ENCODE assay signal across 1 cellular context in the genomic region with DNA sequence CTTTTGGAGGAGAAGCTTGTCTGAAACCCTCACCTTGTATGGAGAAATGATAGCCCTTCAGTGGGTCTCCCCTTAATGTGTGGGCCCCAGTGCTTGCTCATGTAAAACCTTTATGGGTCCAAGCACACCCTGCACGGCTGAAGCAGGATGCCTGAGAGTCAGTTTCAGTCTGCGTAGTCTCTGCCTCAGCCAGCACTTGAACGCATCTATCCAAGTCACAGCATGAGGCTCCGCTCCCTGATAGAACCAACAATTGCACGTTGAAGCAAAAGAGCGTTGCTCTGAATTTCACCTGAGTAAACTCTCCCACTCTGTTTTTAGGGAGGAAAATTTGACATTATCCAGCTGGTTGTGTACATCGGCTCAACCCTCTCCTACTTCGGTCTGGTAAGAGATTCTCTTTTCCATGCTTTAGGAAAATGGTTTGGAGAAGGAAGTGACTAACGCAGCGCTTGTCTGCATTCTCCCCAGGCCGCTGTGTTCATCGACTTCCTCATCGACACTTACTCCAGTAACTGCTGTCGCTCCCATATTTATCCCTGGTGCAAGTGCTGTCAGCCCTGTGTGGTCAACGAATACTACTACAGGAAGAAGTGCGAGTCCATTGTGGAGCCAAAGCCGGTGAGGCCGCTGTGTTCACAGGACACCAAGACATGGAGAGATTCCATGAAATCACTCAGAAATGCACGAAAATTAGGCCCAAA.
TF ChIP-seq lines count a peak whose summit lies in the region.

No MANE protein-coding gene starts in this region.

TF ChIP-seq in GM23338, 12 proteins besides CTCF, POLR2A, EP300 and RAD21 (continued from another document):
- TF ChIP-seq, protein P1, sequence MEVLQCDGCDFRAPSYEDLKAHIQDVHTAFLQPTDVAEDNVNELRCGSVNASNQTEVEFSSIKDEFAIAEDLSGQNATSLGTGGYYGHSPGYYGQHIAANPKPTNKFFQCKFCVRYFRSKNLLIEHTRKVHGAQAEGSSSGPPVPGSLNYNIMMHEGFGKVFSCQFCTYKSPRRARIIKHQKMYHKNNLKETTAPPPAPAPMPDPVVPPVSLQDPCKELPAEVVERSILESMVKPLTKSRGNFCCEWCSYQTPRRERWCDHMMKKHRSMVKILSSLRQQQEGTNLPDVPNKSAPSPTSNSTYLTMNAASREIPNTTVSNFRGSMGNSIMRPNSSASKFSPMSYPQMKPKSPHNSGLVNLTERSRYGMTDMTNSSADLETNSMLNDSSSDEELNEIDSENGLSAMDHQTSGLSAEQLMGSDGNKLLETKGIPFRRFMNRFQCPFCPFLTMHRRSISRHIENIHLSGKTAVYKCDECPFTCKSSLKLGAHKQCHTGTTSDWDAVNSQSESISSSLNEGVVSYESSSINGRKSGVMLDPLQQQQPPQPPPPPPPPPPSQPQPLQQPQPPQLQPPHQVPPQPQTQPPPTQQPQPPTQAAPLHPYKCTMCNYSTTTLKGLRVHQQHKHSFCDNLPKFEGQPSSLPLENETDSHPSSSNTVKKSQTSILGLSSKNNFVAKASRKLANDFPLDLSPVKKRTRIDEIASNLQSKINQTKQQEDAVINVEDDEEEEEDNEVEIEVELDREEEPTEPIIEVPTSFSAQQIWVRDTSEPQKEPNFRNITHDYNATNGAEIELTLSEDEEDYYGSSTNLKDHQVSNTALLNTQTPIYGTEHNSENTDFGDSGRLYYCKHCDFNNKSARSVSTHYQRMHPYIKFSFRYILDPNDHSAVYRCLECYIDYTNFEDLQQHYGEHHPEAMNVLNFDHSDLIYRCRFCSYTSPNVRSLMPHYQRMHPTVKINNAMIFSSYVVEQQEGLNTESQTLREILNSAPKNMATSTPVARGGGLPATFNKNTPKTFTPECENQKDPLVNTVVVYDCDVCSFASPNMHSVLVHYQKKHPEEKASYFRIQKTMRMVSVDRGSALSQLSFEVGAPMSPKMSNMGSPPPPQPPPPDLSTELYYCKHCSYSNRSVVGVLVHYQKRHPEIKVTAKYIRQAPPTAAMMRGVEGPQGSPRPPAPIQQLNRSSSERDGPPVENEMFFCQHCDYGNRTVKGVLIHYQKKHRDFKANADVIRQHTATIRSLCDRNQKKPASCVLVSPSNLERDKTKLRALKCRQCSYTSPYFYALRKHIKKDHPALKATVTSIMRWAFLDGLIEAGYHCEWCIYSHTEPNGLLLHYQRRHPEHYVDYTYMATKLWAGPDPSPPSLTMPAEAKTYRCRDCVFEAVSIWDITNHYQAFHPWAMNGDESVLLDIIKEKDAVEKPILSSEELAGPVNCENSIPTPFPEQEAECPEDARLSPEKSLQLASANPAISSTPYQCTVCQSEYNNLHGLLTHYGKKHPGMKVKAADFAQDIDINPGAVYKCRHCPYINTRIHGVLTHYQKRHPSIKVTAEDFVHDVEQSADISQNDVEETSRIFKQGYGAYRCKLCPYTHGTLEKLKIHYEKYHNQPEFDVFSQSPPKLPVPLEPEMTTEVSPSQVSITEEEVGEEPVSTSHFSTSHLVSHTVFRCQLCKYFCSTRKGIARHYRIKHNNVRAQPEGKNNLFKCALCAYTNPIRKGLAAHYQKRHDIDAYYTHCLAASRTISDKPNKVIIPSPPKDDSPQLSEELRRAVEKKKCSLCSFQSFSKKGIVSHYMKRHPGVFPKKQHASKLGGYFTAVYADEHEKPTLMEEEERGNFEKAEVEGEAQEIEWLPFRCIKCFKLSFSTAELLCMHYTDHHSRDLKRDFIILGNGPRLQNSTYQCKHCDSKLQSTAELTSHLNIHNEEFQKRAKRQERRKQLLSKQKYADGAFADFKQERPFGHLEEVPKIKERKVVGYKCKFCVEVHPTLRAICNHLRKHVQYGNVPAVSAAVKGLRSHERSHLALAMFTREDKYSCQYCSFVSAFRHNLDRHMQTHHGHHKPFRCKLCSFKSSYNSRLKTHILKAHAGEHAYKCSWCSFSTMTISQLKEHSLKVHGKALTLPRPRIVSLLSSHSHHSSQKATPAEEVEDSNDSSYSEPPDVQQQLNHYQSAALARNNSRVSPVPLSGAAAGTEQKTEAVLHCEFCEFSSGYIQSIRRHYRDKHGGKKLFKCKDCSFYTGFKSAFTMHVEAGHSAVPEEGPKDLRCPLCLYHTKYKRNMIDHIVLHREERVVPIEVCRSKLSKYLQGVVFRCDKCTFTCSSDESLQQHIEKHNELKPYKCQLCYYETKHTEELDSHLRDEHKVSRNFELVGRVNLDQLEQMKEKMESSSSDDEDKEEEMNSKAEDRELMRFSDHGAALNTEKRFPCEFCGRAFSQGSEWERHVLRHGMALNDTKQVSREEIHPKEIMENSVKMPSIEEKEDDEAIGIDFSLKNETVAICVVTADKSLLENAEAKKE (CRISPR knock-in tag; IDR thresholded peaks at IDR 0.05) = no peak
- TF ChIP-seq EZH2 (IDR thresholded peaks at IDR 0.05; ENCODE audit: low read depth, unreplicated experiment) (no peak), EZH2phosphoT487 (IDR thresholded peaks at IDR 0.05; ENCODE audit: unreplicated experiment) (no peak)
